Comparison of ENCODE assay signal across 7 cellular contexts in the genomic region with DNA sequence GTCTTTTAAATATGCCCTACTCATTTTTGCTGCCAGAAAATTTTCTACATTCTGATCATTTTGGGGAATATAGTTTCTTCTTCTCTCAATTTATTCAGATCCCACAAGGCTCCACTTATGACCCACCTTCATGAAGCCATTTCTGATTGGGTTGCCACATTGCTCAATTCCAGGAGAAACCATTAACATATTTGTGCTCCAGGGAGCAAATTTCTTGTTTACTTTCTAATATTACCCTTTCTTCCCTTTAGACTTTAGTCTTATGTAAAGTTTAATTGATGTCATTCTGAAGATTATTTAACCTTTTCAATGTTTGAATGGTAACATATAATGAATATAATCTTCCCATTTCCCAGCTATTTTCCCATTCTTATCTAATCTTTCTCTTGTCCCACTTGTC.
"Had no signal": no experiment of that assay in that cellular context is flagged by ENCODE, and none has a peak within 500 bp of the region (broad histone marks: within the 10 kb centered on the region; RNA-seq: fewer than 3 reads in every experiment).

No MANE protein-coding gene starts in this region.

- H3K27ac ChIP-seq: HL-60, KMS-11 had no signal

- H3K4me3 ChIP-seq: K562 had no signal

- ATAC-seq: K562 had no signal

- H3K4me2 ChIP-seq: KMS-11 had no signal

- DNase-seq: IMR-90, KBM-7, KG1 had no signal

- H3K9ac ChIP-seq: KMS-11 had no signal

- FAIRE-seq: HTR-8/SVneo, K562 had no signal
